In the genomic region with DNA sequence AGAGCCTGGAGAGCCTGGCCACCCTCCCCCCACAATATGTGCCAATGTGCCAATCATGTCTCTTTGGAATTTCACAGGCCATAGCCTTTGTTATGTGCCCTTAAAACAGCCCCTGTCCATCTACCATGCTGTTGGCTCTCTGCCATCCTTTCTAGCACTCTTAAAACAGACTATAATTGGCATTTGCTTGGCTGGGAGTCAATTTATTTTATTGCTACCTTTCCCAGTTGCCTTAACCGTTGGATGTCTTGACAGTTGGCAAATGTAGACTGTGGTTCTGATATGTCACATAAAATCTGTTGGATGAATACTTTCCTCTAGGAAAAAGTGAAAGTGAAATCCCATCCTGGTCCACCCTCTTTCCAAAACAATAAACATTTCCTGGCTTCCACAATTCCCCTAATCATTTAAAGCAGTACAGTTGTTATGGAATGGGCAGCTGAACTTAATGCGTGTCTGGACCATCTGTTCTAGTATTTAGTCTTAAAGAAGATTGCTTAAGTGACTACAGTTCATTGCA, we compare ENCODE assay signal across 12 cellular contexts.
DNase-seq lines count a peak whose midpoint lies in the region; ATAC-seq and TF ChIP-seq lines count a peak whose summit lies in the region.
"Had no signal": no experiment of that assay in that cellular context is flagged by ENCODE, and none has a peak within 500 bp of the region (broad histone marks: within the 10 kb centered on the region; RNA-seq: fewer than 3 reads in every experiment).

No MANE protein-coding gene starts in this region.

- ATAC-seq in mucosa of descending colon: peak; percentile 87
- ATAC-seq in activated CD8-positive, alpha-beta memory T cell treated with anti-CD3 and anti-CD28 coated beads, Interleukin-2, amount 10 ng/mL, durations not matched to agents 7 days and 5 days: no peak
- no peak for ATAC-seq in HG02840 (IDR thresholded peaks at IDR 0.05; ENCODE audit: low FRiP score, unreplicated experiment)

- no peaks in the 10 kb centered on the region for H3K27me3 Mint-ChIP-seq in activated CD8-positive, alpha-beta memory T cell treated with anti-CD3 and anti-CD28 coated beads, Interleukin-2, amount 10 ng/mL, durations not matched to agents 7 days and 5 days
- H3K27me3 Mint-ChIP-seq: CD4-positive, CD25-positive, alpha-beta regulatory T cell had no signal

- intact Hi-C loops in mucosa of descending colon (cut with DNase I, micrococcal nuclease): no loop called here

- H3K36me3 Mint-ChIP-seq in activated CD8-positive, alpha-beta memory T cell treated with anti-CD3 and anti-CD28 coated beads, Interleukin-2, amount 10 ng/mL, durations not matched to agents 7 days and 5 days: no peaks in the 10 kb centered on the region
- H3K36me3 Mint-ChIP-seq: CD4-positive, CD25-positive, alpha-beta regulatory T cell had no signal

- DNase-seq in DMS153 treated with DMSO at 0.1 percent for 48 hours (lab: John Stamatoyannopoulos, UW; ENCODE audit: unreplicated experiment) (peak; percentile 98), NCI-H187 (lab: John Stamatoyannopoulos, UW) (peak; percentile 34 to 57), SHP77 (lab: John Stamatoyannopoulos, UW) (peak; percentile 78 to 79), mucosa of descending colon (peak in 1 of 3 donors; percentile 71), mesenteric fat pad (ENCODE audit: low spot score) (no peak), cerebellar cortex (ENCODE audit: low spot score) (no peak)
- DNase-seq in activated CD8-positive, alpha-beta memory T cell treated with anti-CD3 and anti-CD28 coated beads, Interleukin-2, amount 10 ng/mL, durations not matched to agents 7 days and 5 days: no peak
- DNase-seq: anterior cingulate cortex; CD4-positive, CD25-positive, alpha-beta regulatory T cell; nephron progenitor cell had no signal

- no peaks in the 10 kb centered on the region for H3K36me3 ChIP-seq in mucosa of descending colon (ENCODE audit: low read depth)

- no peak overlapping the region for H3K27ac Mint-ChIP-seq in activated CD8-positive, alpha-beta memory T cell treated with anti-CD3 and anti-CD28 coated beads, Interleukin-2, amount 10 ng/mL, durations not matched to agents 7 days and 5 days
- H3K27ac Mint-ChIP-seq: CD4-positive, CD25-positive, alpha-beta regulatory T cell; nephron progenitor cell; stimulated activated naive CD8-positive, alpha-beta T cell treated with anti-CD3 and anti-CD28 coated beads, Interleukin-15, Interleukin-2, amounts not matched to agents 100 ng/mL and 50 ng/mL, for 24 hours had no signal

- no peaks in the 10 kb centered on the region for H3K9me3 Mint-ChIP-seq in activated CD8-positive, alpha-beta memory T cell treated with anti-CD3 and anti-CD28 coated beads, Interleukin-2, amount 10 ng/mL, durations not matched to agents 7 days and 5 days (ENCODE audit: low read depth)
- H3K9me3 Mint-ChIP-seq: nephron progenitor cell had no signal

- H3K4me1 ChIP-seq in mucosa of descending colon (ENCODE audit: low read depth): no peaks in the 10 kb centered on the region

- no peak overlapping the region for H3K4me3 Mint-ChIP-seq in activated CD8-positive, alpha-beta memory T cell treated with anti-CD3 and anti-CD28 coated beads, Interleukin-2, amount 10 ng/mL, durations not matched to agents 7 days and 5 days
- H3K4me3 Mint-ChIP-seq: CD4-positive, CD25-positive, alpha-beta regulatory T cell; nephron progenitor cell; stimulated activated naive CD8-positive, alpha-beta T cell treated with anti-CD3 and anti-CD28 coated beads, Interleukin-15, Interleukin-2, amounts not matched to agents 100 ng/mL and 50 ng/mL, for 24 hours had no signal

- no peak for TF ChIP-seq CTCF in mucosa of descending colon (IDR thresholded peaks at IDR 0.05)

- no peaks in the 10 kb centered on the region for H3K9me3 ChIP-seq in mucosa of descending colon

- CTCF ChIA-PET in activated CD8-positive, alpha-beta memory T cell treated with anti-CD3 and anti-CD28 coated beads, Interleukin-2, amount 10 ng/mL, durations not matched to agents 7 days and 5 days (lab: Charles Lee): no interaction called here

- H3K4me1 Mint-ChIP-seq in activated CD8-positive, alpha-beta memory T cell treated with anti-CD3 and anti-CD28 coated beads, Interleukin-2, amount 10 ng/mL, durations not matched to agents 7 days and 5 days: no peaks in the 10 kb centered on the region
- H3K4me1 Mint-ChIP-seq: CD4-positive, CD25-positive, alpha-beta regulatory T cell; nephron progenitor cell had no signal

- no peak overlapping the region for H3K4me3 ChIP-seq in mucosa of descending colon

Comparison
In these comparisons a context has a peak if more than half of its experiments do, and no peak if none do; other contexts are left out.
1. DNase-seq: peak in DMS153 treated with DMSO at 0.1 percent for 48 hours (single experiment), NCI-H187 (2 of 2) and SHP77 (2 of 2); none in mesenteric fat pad (single experiment), activated CD8-positive, alpha-beta memory T cell treated with anti-CD3 and anti-CD28 coated beads, Interleukin-2, amount 10 ng/mL, durations not matched to agents 7 days and 5 days (single experiment) and cerebellar cortex (single experiment).